Comparison of ENCODE assay signal across 8 cellular contexts in genomic region chr7:101121996-101122932, GRCh38. TPM values are rescaled to one million over a fixed set of nuclear protein-coding genes. Genes with fewer than 3 reads are reported as not detected.
DNase-seq lines count a peak whose midpoint lies in the region; ATAC-seq and TF ChIP-seq lines count a peak whose summit lies in the region.

No MANE protein-coding gene starts in this region.

- no peaks in the 10 kb centered on the region for H3K9me3 ChIP-seq in prostate gland

- intact Hi-C loops in activated CD4-positive, alpha-beta memory T cell treated with anti-CD3 and anti-CD28 coated beads for 36 hours (cut with micrococcal nuclease): loop anchor here (2.0 kb wide), 1 partner anchor 15 kb away; no protein-coding TSS in a partner anchor
- intact Hi-C loops in Right ventricle myocardium superior (cut with DNase I) (no loop called here), prostate gland (cut with DNase I) (no loop called here)

- 47% methylated on average over 17 of the region's 17 CpGs for WGBS in prostate gland

- ATAC-seq in Right ventricle myocardium superior (ENCODE audit: poor library complexity): peak; percentile 75
- no peak for ATAC-seq in GM18519 (IDR thresholded peaks at IDR 0.05; ENCODE audit: low FRiP score, unreplicated experiment)

- H3K27ac Mint-ChIP-seq in activated naive CD4-positive, alpha-beta T cell treated with anti-CD3 and anti-CD28 coated beads, Interleukin-2, amount 10 ng/mL, durations not matched to agents 7 days and 5 days: peak overlapping the region; percentile 42
- H3K27ac Mint-ChIP-seq in activated CD4-positive, alpha-beta memory T cell treated with anti-CD3 and anti-CD28 coated beads for 36 hours: no peak overlapping the region

- no peaks in the 10 kb centered on the region for H3K36me3 Mint-ChIP-seq in activated naive CD4-positive, alpha-beta T cell treated with anti-CD3 and anti-CD28 coated beads, Interleukin-2, amount 10 ng/mL, durations not matched to agents 7 days and 5 days
- no peaks in the 10 kb centered on the region for H3K36me3 Mint-ChIP-seq in activated CD4-positive, alpha-beta memory T cell treated with anti-CD3 and anti-CD28 coated beads for 36 hours

- POLR2A ChIA-PET in activated CD4-positive, alpha-beta memory T cell treated with anti-CD3 and anti-CD28 coated beads for 36 hours (lab: Charles Lee): no interaction called here

- peaks cover 50% of the 10 kb centered on the region for H3K4me1 Mint-ChIP-seq in activated naive CD4-positive, alpha-beta T cell treated with anti-CD3 and anti-CD28 coated beads, Interleukin-2, amount 10 ng/mL, durations not matched to agents 7 days and 5 days
- H3K4me1 Mint-ChIP-seq in activated CD4-positive, alpha-beta memory T cell treated with anti-CD3 and anti-CD28 coated beads for 36 hours (ENCODE audit: low read depth): peaks cover 33% of the 10 kb centered on the region

- H3K4me3 ChIP-seq in prostate gland: peak overlapping the region in 1 of 2 donors; percentile 13

- peak overlapping the region; percentile 72 to 74 for H3K27ac ChIP-seq in prostate gland

- H3K27me3 Mint-ChIP-seq in activated naive CD4-positive, alpha-beta T cell treated with anti-CD3 and anti-CD28 coated beads, Interleukin-2, amount 10 ng/mL, durations not matched to agents 7 days and 5 days: peaks cover 88% of the 10 kb centered on the region
- peaks cover 53% of the 10 kb centered on the region for H3K27me3 Mint-ChIP-seq in activated CD4-positive, alpha-beta memory T cell treated with anti-CD3 and anti-CD28 coated beads for 36 hours

- no peaks in the 10 kb centered on the region for H3K4me1 ChIP-seq in prostate gland (replicated peaks)

- TF ChIP-seq POLR2A in prostate gland (IDR thresholded peaks at IDR 0.05): no peak

- H3K9me3 Mint-ChIP-seq in activated naive CD4-positive, alpha-beta T cell treated with anti-CD3 and anti-CD28 coated beads, Interleukin-2, amount 10 ng/mL, durations not matched to agents 7 days and 5 days: no peaks in the 10 kb centered on the region
- no peaks in the 10 kb centered on the region for H3K9me3 Mint-ChIP-seq in activated CD4-positive, alpha-beta memory T cell treated with anti-CD3 and anti-CD28 coated beads for 36 hours

- CTCF ChIA-PET in activated naive CD4-positive, alpha-beta T cell treated with anti-CD3 and anti-CD28 coated beads, Interleukin-2, amount 10 ng/mL, durations not matched to agents 7 days and 5 days (lab: Charles Lee): interaction anchor here (1.0 to 1.7 kb wide), 5 partner anchors 16 to 121 kb away, joined by 3 to 6 read pairs (median 4); no protein-coding TSS in a partner anchor
- CTCF ChIA-PET in activated CD4-positive, alpha-beta memory T cell treated with anti-CD3 and anti-CD28 coated beads for 36 hours (lab: Charles Lee): interaction anchor here (1.0 to 6.8 kb wide), 2 partner anchors 21 to 45 kb away, joined by 4 to 35 read pairs; no protein-coding TSS in a partner anchor

- H3K4me3 Mint-ChIP-seq in activated naive CD4-positive, alpha-beta T cell treated with anti-CD3 and anti-CD28 coated beads, Interleukin-2, amount 10 ng/mL, durations not matched to agents 7 days and 5 days: peak overlapping the region; percentile 59
- H3K4me3 Mint-ChIP-seq in activated CD4-positive, alpha-beta memory T cell treated with anti-CD3 and anti-CD28 coated beads for 36 hours: peak overlapping the region; percentile 36

- no peaks in the 10 kb centered on the region for H3K36me3 ChIP-seq in prostate gland

- no peak for DNase-seq in activated naive CD4-positive, alpha-beta T cell treated with anti-CD3 and anti-CD28 coated beads, Interleukin-2, amount 10 ng/mL, durations not matched to agents 7 days and 5 days
- DNase-seq in activated naive CD4-positive, alpha-beta T cell treated with anti-CD3 and anti-CD28 coated beads, Interleukin-2, amount 50 U/mL, for 16 hours: no peak
- no peak for DNase-seq in activated CD4-positive, alpha-beta memory T cell treated with anti-CD3 and anti-CD28 coated beads for 36 hours
- DNase-seq in Right ventricle myocardium superior: peak; percentile 80
- DNase-seq in prostate gland (ENCODE audit: low spot score): no peak
- DNase-seq in activated CD4-positive, CD25-positive, alpha-beta regulatory T cell treated with anti-CD3 and anti-CD28 coated beads, Interleukin-2, amount 50 U/mL, for 72 hours: no peak
- no peak for DNase-seq in NCI-H345 treated with DMSO at 0.1 percent for 48 hours (lab: John Stamatoyannopoulos, UW; ENCODE audit: unreplicated experiment)

- TF ChIP-seq CTCF in prostate gland (IDR thresholded peaks at IDR 0.05): no peak

- no peaks in the 10 kb centered on the region for H3K27me3 ChIP-seq in prostate gland (replicated peaks; ENCODE audit: insufficient read depth)

RNA-seq across cellular contexts. Expression of gene SERPINE1, which starts 4.6 kb away (rescaled TPM):
- total RNA-seq in activated CD4-positive, alpha-beta memory T cell treated with anti-CD3 and anti-CD28 coated beads for 36 hours: under 1 TPM in 1 of 2 experiments, not detected in 1; 0.12 TPM
- 1.6 TPM for total RNA-seq in Right ventricle myocardium superior
- 10 to 100 TPM in 1 of 2 donors, 1 to 10 TPM in 1; 3.7 to 24.4 TPM for total RNA-seq in prostate gland

RNA-seq across cellular contexts. Expression of gene AP1S1, which starts 32.0 kb away (rescaled TPM):
- 10 to 100 TPM; 41.1 to 44.7 TPM for total RNA-seq in activated CD4-positive, alpha-beta memory T cell treated with anti-CD3 and anti-CD28 coated beads for 36 hours
- total RNA-seq in Right ventricle myocardium superior (14.1 TPM), prostate gland (10 to 100 TPM; 47.2 to 90.0 TPM)

RNA-seq across cellular contexts. Expression of gene TRIM56, which starts 37.0 kb away (rescaled TPM):
- 10 to 100 TPM; 42.3 to 44.5 TPM for total RNA-seq in activated CD4-positive, alpha-beta memory T cell treated with anti-CD3 and anti-CD28 coated beads for 36 hours
- total RNA-seq in Right ventricle myocardium superior: 16.7 TPM
- total RNA-seq in prostate gland: 10 to 100 TPM; 32.0 to 36.1 TPM

RNA-seq across cellular contexts. Expression of gene VGF, which starts 43.1 kb away (rescaled TPM):
- total RNA-seq in activated CD4-positive, alpha-beta memory T cell treated with anti-CD3 and anti-CD28 coated beads for 36 hours: not detected
- total RNA-seq in Right ventricle myocardium superior (not detected), prostate gland (under 1 TPM; 0.14 to 0.68 TPM)

RNA-seq across cellular contexts. Expression of gene NAT16, which starts 57.8 kb away (rescaled TPM):
- not detected for total RNA-seq in activated CD4-positive, alpha-beta memory T cell treated with anti-CD3 and anti-CD28 coated beads for 36 hours
- total RNA-seq in Right ventricle myocardium superior (not detected), prostate gland (not detected)
